18 cellular contexts compared by ENCODE assay signal in genomic region chr9:128394404-128395168, GRCh38. TPM values are rescaled to one million over a fixed set of nuclear protein-coding genes. Genes with fewer than 3 reads are reported as not detected.
A peak's percentile ranks its signal among the peaks of the same experiment; 100 is the strongest.
DNase-seq lines count a peak whose midpoint lies in the region; ATAC-seq and TF ChIP-seq lines count a peak whose summit lies in the region.
"Had no signal": no experiment of that assay in that cellular context is flagged by ENCODE, and none has a peak within 500 bp of the region (broad histone marks: within the 10 kb centered on the region; RNA-seq: fewer than 3 reads in every experiment).

No MANE protein-coding gene starts in this region.

- H3K9me2 ChIP-seq in GM23338 (ENCODE audit: insufficient read depth), result no peaks in the 10 kb centered on the region

- H2AFZ ChIP-seq in GM23338, result no peak overlapping the region

- H3F3A ChIP-seq in GM23338 (replicated peaks; ENCODE audit: low read depth), result peaks cover 41% of the 10 kb centered on the region

- ATAC-seq in GM23338, result no peak
- ATAC-seq: gastrocnemius medialis; sciatic nerve; stimulated activated naive B cell treated with anti-CD40 and anti-IgM and Interleukin-4, amounts not matched to agents 10 μg/mL and 1 μg/mL and 100 μg/mL, for 72 hours had no signal

- H3K4me2 ChIP-seq in GM23338, result peak overlapping the region; percentile 91

- intact Hi-C loops in activated CD4-positive, alpha-beta T cell treated with anti-CD3 and anti-CD28 coated beads, Interleukin-2, amount 10 ng/mL, durations not matched to agents 24 days and 14 days (cut with micrococcal nuclease), result no loop called here

- H3K36me3 Mint-ChIP-seq in GM23338 (ENCODE audit: low read depth), result peaks cover 2% of the 10 kb centered on the region; the same call in 2 of the 3 replicates
- H3K36me3 Mint-ChIP-seq in immature natural killer cell, result peaks cover 3 to 15% (median 6%) of the 10 kb centered on the region in 3 donors
- H3K36me3 Mint-ChIP-seq in activated CD4-positive, alpha-beta T cell treated with anti-CD3 and anti-CD28 coated beads, Interleukin-2, amount 10 ng/mL, durations not matched to agents 24 days and 14 days (ENCODE audit: low read depth), result peaks cover 10% of the 10 kb centered on the region

- H3K4me1 ChIP-seq in GM23338 (ENCODE audit: insufficient read depth), result peaks cover 59% of the 10 kb centered on the region

- H3K27ac ChIP-seq in GM23338 (ENCODE audit: low read depth), result no peak overlapping the region
- peak overlapping the region; percentile 95 for H3K27ac ChIP-seq in SK-N-MC
- H3K27ac ChIP-seq: gastrocnemius medialis, ovary, SJSA1, upper lobe of left lung had no signal

- H3K9me3 ChIP-seq in SK-N-MC (ENCODE audit: low read depth, low read length), result no peaks in the 10 kb centered on the region
- H3K9me3 ChIP-seq: gastrocnemius medialis, ovary, SJSA1, upper lobe of left lung had no signal

- H3K9ac ChIP-seq in SK-N-MC (ENCODE audit: insufficient read length), result peak overlapping the region; percentile 61

- H3K27ac Mint-ChIP-seq in GM23338, result no peak overlapping the region
- H3K27ac Mint-ChIP-seq in immature natural killer cell, result no peak overlapping the region
- H3K27ac Mint-ChIP-seq in activated CD4-positive, alpha-beta T cell treated with anti-CD3 and anti-CD28 coated beads, Interleukin-2, amount 10 ng/mL, durations not matched to agents 24 days and 14 days, result no peak overlapping the region

- H3K4me3 Mint-ChIP-seq in GM23338, result peak overlapping the region; percentile 44; the same call in 2 of the 3 replicates
- H3K4me3 Mint-ChIP-seq in immature natural killer cell, result no peak overlapping the region
- no peak overlapping the region for H3K4me3 Mint-ChIP-seq in activated CD4-positive, alpha-beta T cell treated with anti-CD3 and anti-CD28 coated beads, Interleukin-2, amount 10 ng/mL, durations not matched to agents 24 days and 14 days
- H3K4me3 Mint-ChIP-seq: stimulated activated naive B cell treated with anti-CD40 and anti-IgM and Interleukin-4, amounts not matched to agents 10 μg/mL and 1 μg/mL and 100 μg/mL, for 72 hours had no signal

- H3K36me3 ChIP-seq in GM23338 (ENCODE audit: insufficient read depth) (no peaks in the 10 kb centered on the region; the same call in 1 of the 2 replicates), SK-N-MC (ENCODE audit: insufficient read depth, low read length) (no peaks in the 10 kb centered on the region; the same call in 1 of the 2 replicates)
- H3K36me3 ChIP-seq: ovary had no signal

- DNase-seq in GM23338 (ENCODE audit: low spot score) (no peak), SK-N-MC (ENCODE audit: low read depth, low spot score) (peak; percentile 66), foreskin melanocyte (peak; percentile 82), nucleus accumbens (lab: John Stamatoyannopoulos, UW) (peak in 35 of 56 donors; percentile 20 to 81 (median 53)), NCI-H128 (lab: John Stamatoyannopoulos, UW; ENCODE audit: unreplicated experiment) (no peak), immature natural killer cell (no peak), activated gamma-delta T cell treated with Interleukin-2 at 50 U/mL for 16 hours (no peak)
- DNase-seq in activated CD4-positive, alpha-beta T cell treated with anti-CD3 and anti-CD28 coated beads, Interleukin-2, amount 10 ng/mL, durations not matched to agents 24 days and 14 days, result no peak
- DNase-seq: activated T-cell treated with anti-CD3 and anti-CD28 coated beads, Interleukin-2, amount 50 U/mL, for 48 hours; DMS79; gastrocnemius medialis; NCI-H1417 treated with DMSO at 0.1 percent for 48 hours; ovary; stimulated activated naive B cell treated with anti-CD40 and anti-IgM and Interleukin-4, amounts not matched to agents 10 μg/mL and 1 μg/mL and 100 μg/mL, for 72 hours; T-helper 9 cell; upper lobe of left lung had no signal

- peak overlapping the region; percentile 64 for H3K4me3 ChIP-seq in GM23338
- H3K4me3 ChIP-seq in SK-N-MC, result peak overlapping the region; percentile 54
- H3K4me3 ChIP-seq: gastrocnemius medialis, ovary, SJSA1, upper lobe of left lung had no signal

- H3K27me3 Mint-ChIP-seq in GM23338 (ENCODE audit: insufficient read depth, low read depth, poor library complexity) (peaks cover 95% of the 10 kb centered on the region), immature natural killer cell (ENCODE audit: low read depth in 3 of 3) (peaks cover 2 to 4% (median 2%) of the 10 kb centered on the region in 3 donors)
- H3K27me3 Mint-ChIP-seq in activated CD4-positive, alpha-beta T cell treated with anti-CD3 and anti-CD28 coated beads, Interleukin-2, amount 10 ng/mL, durations not matched to agents 24 days and 14 days, result peaks cover 16% of the 10 kb centered on the region

- H4K20me1 ChIP-seq in GM23338 (replicated peaks; ENCODE audit: insufficient read depth), result peaks cover 28% of the 10 kb centered on the region; the same call in 1 of the 2 replicates

- peaks cover 49% of the 10 kb centered on the region for H3K4me1 Mint-ChIP-seq in GM23338
- no peaks in the 10 kb centered on the region for H3K4me1 Mint-ChIP-seq in immature natural killer cell
- peaks cover 3% of the 10 kb centered on the region for H3K4me1 Mint-ChIP-seq in activated CD4-positive, alpha-beta T cell treated with anti-CD3 and anti-CD28 coated beads, Interleukin-2, amount 10 ng/mL, durations not matched to agents 24 days and 14 days

- TF ChIP-seq CTCF in GM23338 (conservative IDR thresholded peaks at IDR 0.05; ENCODE audit: low read depth in 2 of 2), result no peak

- H3K9me3 Mint-ChIP-seq in GM23338 (no peaks in the 10 kb centered on the region), immature natural killer cell (peaks cover 0 to 2% (median 0%) of the 10 kb centered on the region in 6 donors)
- H3K9me3 Mint-ChIP-seq in activated CD4-positive, alpha-beta T cell treated with anti-CD3 and anti-CD28 coated beads, Interleukin-2, amount 10 ng/mL, durations not matched to agents 24 days and 14 days, result no peaks in the 10 kb centered on the region
- H3K9me3 Mint-ChIP-seq: stimulated activated naive B cell treated with anti-CD40 and anti-IgM and Interleukin-4, amounts not matched to agents 10 μg/mL and 1 μg/mL and 100 μg/mL, for 72 hours had no signal

- no peaks in the 10 kb centered on the region for H3K79me2 ChIP-seq in GM23338 (replicated peaks; ENCODE audit: insufficient read depth)

- peaks cover 100% of the 10 kb centered on the region for H3K27me3 ChIP-seq in GM23338 (ENCODE audit: insufficient read depth)
- H3K27me3 ChIP-seq: ovary, upper lobe of left lung had no signal

TF ChIP-seq in GM23338, 12 proteins besides CTCF, POLR2A, EP300 and RAD21:
- no peak; the same call in 1 of the 2 replicates for TF ChIP-seq ZNF331 (CRISPR knock-in tag; IDR thresholded peaks at IDR 0.05; ENCODE audit: low read depth)

RNA-seq across cellular contexts. Expression of gene URM1, which starts 23.4 kb away (rescaled TPM):
- 45.3 and 47.8 TPM in 2 replicates for total RNA-seq in GM23338 (2014; rRNA removed; shearing (Covaris generic))
- polyA plus RNA-seq in GM23338 (2016; fragmentation: Nextera tagmentation; extraction: Ambion mirVana) (27.9 and 28.6 TPM in 2 replicates), immature natural killer cell (10 to 100 TPM; 52.6 to 70.1 (median 61.5) TPM)
- 87.2 and 98.3 TPM in 2 replicates for total RNA-seq in activated CD4-positive, alpha-beta T cell treated with anti-CD3 and anti-CD28 coated beads, Interleukin-2, amount 10 ng/mL, durations not matched to agents 24 days and 14 days

RNA-seq across cellular contexts. Expression of gene CERCAM, which starts 26.1 kb away (rescaled TPM):
- total RNA-seq in GM23338 (2014; rRNA removed; shearing (Covaris generic)), result 5.6 and 7.9 TPM in 2 replicates
- 2.7 TPM in 2 replicates for polyA plus RNA-seq in GM23338 (2016; fragmentation: Nextera tagmentation; extraction: Ambion mirVana)
- 10 to 100 TPM in 2 of 3 donors, 1 to 10 TPM in 1; 9.1 to 20.7 (median 10.2) TPM for polyA plus RNA-seq in immature natural killer cell
- 1.3 and 1.6 TPM in 2 replicates for total RNA-seq in activated CD4-positive, alpha-beta T cell treated with anti-CD3 and anti-CD28 coated beads, Interleukin-2, amount 10 ng/mL, durations not matched to agents 24 days and 14 days

RNA-seq across cellular contexts. Expression of gene SLC27A4, which starts 54.3 kb away (rescaled TPM):
- total RNA-seq in GM23338 (2014; rRNA removed; shearing (Covaris generic)), result 21.4 and 25.3 TPM in 2 replicates
- polyA plus RNA-seq in GM23338 (2016; fragmentation: Nextera tagmentation; extraction: Ambion mirVana) (7.9 and 9.9 TPM in 2 replicates), immature natural killer cell (10 to 100 TPM in 1 of 3 donors, 1 to 10 TPM in 2; 5.9 to 12.7 (median 7.4) TPM)
- total RNA-seq in activated CD4-positive, alpha-beta T cell treated with anti-CD3 and anti-CD28 coated beads, Interleukin-2, amount 10 ng/mL, durations not matched to agents 24 days and 14 days, result 37.0 and 37.9 TPM in 2 replicates

Comparison
In these comparisons a context has a peak if more than half of its experiments do, and no peak if none do; other contexts are left out.
1. DNase-seq: peak in SK-N-MC (single experiment), foreskin melanocyte (single experiment) and nucleus accumbens (35 of 56); none in GM23338 (single experiment), NCI-H128 (single experiment), immature natural killer cell (0 of 3), activated CD4-positive, alpha-beta T cell treated with anti-CD3 and anti-CD28 coated beads, Interleukin-2, amount 10 ng/mL, durations not matched to agents 24 days and 14 days (single experiment) and activated gamma-delta T cell treated with Interleukin-2 at 50 U/mL for 16 hours (single experiment).